Comparison of ENCODE assay signal across 8 cellular contexts in the genomic region with DNA sequence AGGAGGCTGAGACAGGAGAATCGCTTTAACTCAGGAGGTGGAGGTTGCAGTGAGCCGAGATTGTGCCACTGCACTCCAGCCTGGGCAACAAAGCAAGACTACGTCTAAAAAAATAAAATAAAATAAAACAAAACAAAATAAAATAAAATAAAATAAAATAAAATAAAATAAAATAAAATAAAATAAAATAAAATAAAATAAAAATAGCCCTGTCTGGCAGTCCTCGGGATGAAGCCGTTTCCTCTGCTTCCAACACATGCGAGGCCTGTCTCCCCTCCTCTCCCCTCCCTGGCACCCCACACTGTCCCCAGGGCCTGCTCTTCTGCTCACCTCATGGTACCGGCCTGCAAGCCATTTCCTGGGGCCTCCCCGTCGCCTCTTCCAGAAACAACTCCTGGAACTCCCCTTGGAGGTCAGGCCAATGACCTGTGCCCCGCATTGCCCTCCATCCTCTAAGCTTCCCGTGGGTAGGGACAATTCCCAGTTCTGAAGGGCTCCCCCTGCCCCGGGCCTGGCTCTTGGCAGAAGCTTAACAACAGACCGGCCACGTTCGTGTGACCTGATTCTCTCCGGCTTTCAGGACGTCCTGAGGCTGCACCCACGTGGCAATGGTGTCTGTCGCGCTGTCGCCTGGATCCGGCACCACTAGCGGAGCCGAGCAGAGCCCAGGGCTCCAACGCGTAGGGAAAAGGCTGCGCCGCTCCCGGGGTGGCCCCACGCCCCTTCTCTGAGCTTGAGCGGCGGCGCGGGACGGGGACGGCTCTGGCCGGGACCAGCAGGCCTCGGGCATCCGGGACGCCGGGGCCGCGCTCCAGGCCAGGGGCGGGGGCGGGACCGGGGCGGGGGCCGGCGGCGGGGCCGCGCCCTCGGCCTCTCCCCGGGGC. TPM values are rescaled to one million over a fixed set of nuclear protein-coding genes. Genes with fewer than 3 reads are reported as not detected.
A peak's percentile ranks its signal among the peaks of the same experiment; 100 is the strongest.
DNase-seq lines count a peak whose midpoint lies in the region; ATAC-seq and TF ChIP-seq lines count a peak whose summit lies in the region.

No MANE protein-coding gene starts in this region.

- H3K9me3 Mint-ChIP-seq in immature natural killer cell = no peaks in the 10 kb centered on the region

- peak overlapping the region in 1 of 6 donors; percentile 67 for H3K27ac Mint-ChIP-seq in immature natural killer cell

- H3K4me1 ChIP-seq in A673 (ENCODE audit: insufficient read depth, low read length, poor library complexity, severe bottlenecking) = peaks cover 23% of the 10 kb centered on the region

- TF ChIP-seq CTCF in A673 (conservative IDR thresholded peaks at IDR 0.05; ENCODE audit: low read depth, low read length) = no peak
- no peak for TF ChIP-seq CTCF in GM13977 (IDR thresholded peaks at IDR 0.05; ENCODE audit: extremely low read depth, insufficient read depth, missing control alignments)
- no peak for TF ChIP-seq CTCF in brain microvascular endothelial cell (IDR thresholded peaks at IDR 0.05; ENCODE audit: low read depth, low read length, missing control alignments)

- BruUV-seq in A673 (replicated peaks; lab: Mats Ljungman, UMichigan) = TSS peak; percentile 16

- DNase-seq in A673 (ENCODE audit: low spot score) (peak; percentile 30), GM13977 (ENCODE audit: low spot score) (peak; percentile 80), brain microvascular endothelial cell (no peak), immature natural killer cell (peak in 1 of 3 donors; percentile 14), NCI-H446 treated with DMSO at 0.1 percent for 48 hours (lab: John Stamatoyannopoulos, UW) (no peak)
- DNase-seq in stimulated activated CD4-positive, alpha-beta T cell treated with anti-CD3 and anti-CD28 coated beads, Interleukin-1b, Interleukin-23, amount 100 ng/mL, for 4 hours (ENCODE audit: low read depth in 2 of 2) = peak; percentile 5 to 17

- H3K27ac ChIP-seq in A673 (ENCODE audit: low read depth, low read length, poor library complexity, severe bottlenecking) (peak overlapping the region; percentile 42), brain microvascular endothelial cell (peak overlapping the region; percentile 87)

- H3K4me3 ChIP-seq in A673 (ENCODE audit: low read depth, low read length, poor library complexity, severe bottlenecking) (peak overlapping the region; percentile 44), brain microvascular endothelial cell (ENCODE audit: low read depth, low read length) (peak overlapping the region; percentile 62)

- H3K36me3 Mint-ChIP-seq in immature natural killer cell = peaks cover 0 to 5% (median 0%) of the 10 kb centered on the region in 3 donors

- POLR2A ChIA-PET in A673 (lab: Charles Lee; ENCODE audit: low non-redundant PET) = no interaction called here

- peaks cover 0 to 13% (median 4%) of the 10 kb centered on the region in 3 donors for H3K27me3 Mint-ChIP-seq in immature natural killer cell (ENCODE audit: low read depth in 3 of 3)

- CTCF ChIA-PET in A673 (lab: Charles Lee) = no interaction called here

- peaks cover 28 to 29% of the 10 kb centered on the region in 2 donors for H3K4me1 Mint-ChIP-seq in immature natural killer cell

- H3K27me3 ChIP-seq in A673 (replicated peaks; ENCODE audit: insufficient read depth, low read depth, low read length, poor library complexity) (no peaks in the 10 kb centered on the region), brain microvascular endothelial cell (replicated peaks) (no peaks in the 10 kb centered on the region)

- ATAC-seq in GM21576 (IDR thresholded peaks at IDR 0.05; ENCODE audit: unreplicated experiment) = no peak

- intact Hi-C loops in A673 (cut with micrococcal nuclease; ENCODE audit: unreplicated experiment) = no loop called here

- in situ Hi-C loops in GM13977 (cut with MboI; ENCODE audit: low pct_unique_long_range_greater_than_20kb, low sequenced_read_pairs, unreplicated experiment) = no loop called here
- in situ Hi-C loops in brain microvascular endothelial cell (cut with HindIII; ENCODE audit: low pct_ligation_motif_present, low sequenced_read_pairs) = no loop called here

- peak overlapping the region; percentile 50 to 72 (median 66) for H3K4me3 Mint-ChIP-seq in immature natural killer cell

- no peaks in the 10 kb centered on the region for H3K36me3 ChIP-seq in A673 (ENCODE audit: insufficient read depth, low read length, poor library complexity, severe bottlenecking)
- H3K36me3 ChIP-seq in brain microvascular endothelial cell (replicated peaks) = no peaks in the 10 kb centered on the region

- H3K9me3 ChIP-seq in A673 (ENCODE audit: low read depth, low read length, poor library complexity, severe bottlenecking) = no peaks in the 10 kb centered on the region

TF ChIP-seq in PFSK-1, 5 proteins besides CTCF, POLR2A, EP300 and RAD21:
- TF ChIP-seq TAF1 (IDR thresholded peaks at IDR 0.05; ENCODE audit: borderline replicate concordance, insufficient read depth, low read length) (no peak), FOXP2 (optimal IDR thresholded peaks at IDR 0.05; ENCODE audit: borderline replicate concordance, extremely low read depth, extremely low read length, insufficient read depth) (peak; percentile 8), POLR2AphosphoS5 (IDR thresholded peaks at IDR 0.05; ENCODE audit: low read depth, low read length) (peak; percentile 61; the same call in 1 of the 2 replicates), SIN3A (IDR thresholded peaks at IDR 0.05; ENCODE audit: borderline replicate concordance, insufficient read depth, low read length) (peak; percentile 39; the same call in 1 of the 2 replicates)

RNA-seq across cellular contexts. Expression of a gene that starts 0.5 kb away (rescaled TPM):
- 18.3 and 18.4 TPM in 2 replicates for total RNA-seq in A673 (2021)
- polyA plus RNA-seq in PFSK-1 (2012; ENCODE audit: insufficient read length, low read depth) = 128 TPM
- polyA plus RNA-seq in immature natural killer cell = 1 to 10 TPM; 1.8 to 3.8 (median 2.7) TPM

Comparison
In these comparisons a context has a peak if more than half of its experiments do, and no peak if none do; other contexts are left out.
1. DNase-seq: peak in A673 (single experiment), GM13977 (single experiment) and stimulated activated CD4-positive, alpha-beta T cell treated with anti-CD3 and anti-CD28 coated beads, Interleukin-1b, Interleukin-23, amount 100 ng/mL, for 4 hours (2 of 2); none in brain microvascular endothelial cell (single experiment) and NCI-H446 treated with DMSO at 0.1 percent for 48 hours (single experiment).